In the genomic region with DNA sequence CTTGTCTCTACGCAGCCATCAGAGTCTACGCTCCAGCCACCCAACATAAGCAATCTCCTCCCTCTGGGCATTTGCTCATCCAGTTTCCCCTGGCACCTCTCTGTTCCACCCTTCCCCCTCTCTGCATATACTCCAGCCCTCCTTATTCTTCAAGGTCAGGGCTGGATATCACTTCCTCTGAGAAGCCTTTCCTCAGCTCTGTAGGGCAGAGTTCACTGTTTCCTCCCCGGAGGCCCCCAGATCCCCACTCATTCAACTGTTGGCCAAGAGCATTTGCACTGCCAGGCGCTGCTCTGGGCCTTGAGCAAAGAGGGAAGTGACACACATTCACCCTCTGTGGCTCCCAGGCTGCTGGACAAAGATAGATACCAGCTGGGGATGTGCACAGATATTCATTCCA, we compare ENCODE assay signal across 1 cellular context.
TF ChIP-seq lines count a peak whose summit lies in the region.

No MANE protein-coding gene starts in this region.

TF ChIP-seq in GM12878, 131 proteins besides CTCF, POLR2A, EP300 and RAD21:
- TF ChIP-seq NR2C2 (IDR thresholded peaks at IDR 0.05; ENCODE audit: borderline replicate concordance, control insufficient read depth, insufficient read length, low read depth) = no peak
- no peak for TF ChIP-seq SIN3A (IDR thresholded peaks at IDR 0.05; ENCODE audit: low read depth, low read length)
- no peak for TF ChIP-seq MTA3 (IDR thresholded peaks at IDR 0.05; ENCODE audit: borderline replicate concordance, low read length)
- TF ChIP-seq, protein P1, sequence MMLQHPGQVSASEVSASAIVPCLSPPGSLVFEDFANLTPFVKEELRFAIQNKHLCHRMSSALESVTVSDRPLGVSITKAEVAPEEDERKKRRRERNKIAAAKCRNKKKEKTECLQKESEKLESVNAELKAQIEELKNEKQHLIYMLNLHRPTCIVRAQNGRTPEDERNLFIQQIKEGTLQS (IDR thresholded peaks at IDR 0.05; ENCODE audit: borderline replicate concordance, extremely low read depth, low read depth, low read length) = no peak
- TF ChIP-seq ZNF384 (IDR thresholded peaks at IDR 0.05; ENCODE audit: borderline replicate concordance, low read depth, low read length) = no peak
- no peak for TF ChIP-seq FOS (IDR thresholded peaks at IDR 0.05; ENCODE audit: borderline replicate concordance, extremely low read depth, insufficient read length)
- TF ChIP-seq TARDBP (IDR thresholded peaks at IDR 0.05; ENCODE audit: borderline replicate concordance) = no peak
- TF ChIP-seq NFYA (IDR thresholded peaks at IDR 0.05; ENCODE audit: borderline replicate concordance, low read depth, low read length) = no peak
- no peak for TF ChIP-seq YY1 (IDR thresholded peaks at IDR 0.05; ENCODE audit: low read depth, low read length)
- TF ChIP-seq SUPT20H (IDR thresholded peaks at IDR 0.05; ENCODE audit: borderline replicate concordance, control insufficient read depth, low read depth, low read length) = no peak
- TF ChIP-seq CHD2 (IDR thresholded peaks at IDR 0.05; ENCODE audit: borderline replicate concordance, low read depth, low read length) = no peak
- TF ChIP-seq POLR2AphosphoS5 (IDR thresholded peaks at IDR 0.05; ENCODE audit: low read length) = no peak
- TF ChIP-seq EED (IDR thresholded peaks at IDR 0.05; ENCODE audit: low read depth) = no peak
- no peak for TF ChIP-seq ZNF592 (IDR thresholded peaks at IDR 0.05)
- TF ChIP-seq LARP7 (IDR thresholded peaks at IDR 0.05) = no peak
- TF ChIP-seq SMARCA5 (IDR thresholded peaks at IDR 0.05) = no peak
- TF ChIP-seq SKIL (IDR thresholded peaks at IDR 0.05; ENCODE audit: low read depth, poor library complexity, severe bottlenecking) = no peak
- no peak for TF ChIP-seq MYC (IDR thresholded peaks at IDR 0.05; ENCODE audit: insufficient read depth, insufficient read length, insufficient replicate concordance, low read length, severe bottlenecking)
- no peak for TF ChIP-seq TCF7 (IDR thresholded peaks at IDR 0.05; ENCODE audit: borderline replicate concordance)
